ENCODE assay signal across 28 cellular contexts in genomic region chr11:15926071-15926470, GRCh38.
"Had no signal": no experiment of that assay in that cellular context is flagged by ENCODE, and none has a peak within 500 bp of the region (broad histone marks: within the 10 kb centered on the region; RNA-seq: fewer than 3 reads in every experiment).

No MANE protein-coding gene starts in this region.

- H3K36me3 ChIP-seq: brain microvascular endothelial cell, esophagus muscularis mucosa, gastrocnemius medialis, neutrophil, right lobe of liver, stomach, thyroid gland, upper lobe of left lung had no signal

- H3K4me3 Mint-ChIP-seq: activated CD4-positive, alpha-beta memory T cell treated with anti-CD3 and anti-CD28 coated beads for 36 hours; activated CD4-positive, alpha-beta T cell treated with anti-CD3 and anti-CD28 coated beads, Interleukin-2, amount 10 ng/mL, durations not matched to agents 24 days and 14 days; activated T-cell treated with anti-CD3 and anti-CD28 coated beads, Interleukin-2, amount 50 U/mL, for 4 hours; activated T-helper 17 cell treated with anti-CD3 and anti-CD28 coated beads, Interleukin-2, amount 50 U/mL, for 72 hours; endodermal cell; naive B cell; nephron progenitor cell; stimulated activated naive B cell treated with anti-CD40 and anti-IgM and Interleukin-4, amounts not matched to agents 10 μg/mL and 1 μg/mL and 100 μg/mL, for 72 hours; T-helper 17 cell had no signal

- H3K27me3 ChIP-seq: brain microvascular endothelial cell, gastrocnemius medialis, neutrophil, right lobe of liver, stomach, thyroid gland, upper lobe of left lung had no signal

- DNase-seq: activated CD4-positive, alpha-beta memory T cell treated with anti-CD3 and anti-CD28 coated beads for 36 hours; activated CD4-positive, alpha-beta T cell treated with anti-CD3 and anti-CD28 coated beads, Interleukin-2, amount 10 ng/mL, durations not matched to agents 24 days and 14 days; activated CD4-positive, CD25-positive, alpha-beta regulatory T cell treated with anti-CD3 and anti-CD28 coated beads, Interleukin-2, amount 50 U/mL, for 72 hours; activated gamma-delta T cell treated with Interleukin-2 at 50 U/mL for 16 hours; activated naive CD4-positive, alpha-beta T cell treated with anti-CD3 and anti-CD28 coated beads, Interleukin-2, amount 50 U/mL, for 16 hours; activated T-cell treated with anti-CD3 and anti-CD28 coated beads, Interleukin-2, amount 50 U/mL, for 4 hours; amniotic stem cell; brain microvascular endothelial cell; central memory CD4-positive, alpha-beta T cell; endodermal cell; gastrocnemius medialis; glutamatergic neuron; left ventricle myocardium superior; naive B cell; nephron progenitor cell; small intestine; stimulated activated CD4-positive, alpha-beta T cell treated with anti-CD3 and anti-CD28 coated beads, Interleukin-1b, Interleukin-23, amount 100 ng/mL, for 48 hours; stimulated activated CD4-positive, alpha-beta T cell treated with anti-CD3 and anti-CD28 coated beads, Interleukin-4, amount 100 ng/mL, for 4 hours; stimulated activated naive B cell treated with anti-CD40 and anti-IgM and Interleukin-4, amounts not matched to agents 10 μg/mL and 1 μg/mL and 100 μg/mL, for 72 hours; stomach; T-helper 17 cell; T1000; thyroid gland had no signal

- H3K9me3 Mint-ChIP-seq: activated CD4-positive, alpha-beta T cell treated with anti-CD3 and anti-CD28 coated beads, Interleukin-2, amount 10 ng/mL, durations not matched to agents 24 days and 14 days; activated T-helper 17 cell treated with anti-CD3 and anti-CD28 coated beads, Interleukin-2, amount 50 U/mL, for 72 hours; endodermal cell had no signal

- H3K27me3 Mint-ChIP-seq: activated CD4-positive, alpha-beta memory T cell treated with anti-CD3 and anti-CD28 coated beads for 36 hours; activated CD4-positive, alpha-beta T cell treated with anti-CD3 and anti-CD28 coated beads, Interleukin-2, amount 10 ng/mL, durations not matched to agents 24 days and 14 days; naive B cell; stimulated activated naive B cell treated with anti-CD40 and anti-IgM and Interleukin-4, amounts not matched to agents 10 μg/mL and 1 μg/mL and 100 μg/mL, for 72 hours; T-helper 17 cell had no signal

- H3K4me1 ChIP-seq: esophagus muscularis mucosa, gastrocnemius medialis, right lobe of liver, stomach, thyroid gland, upper lobe of left lung had no signal

- H3K4me1 Mint-ChIP-seq: activated CD4-positive, alpha-beta T cell treated with anti-CD3 and anti-CD28 coated beads, Interleukin-2, amount 10 ng/mL, durations not matched to agents 24 days and 14 days; activated T-helper 17 cell treated with anti-CD3 and anti-CD28 coated beads, Interleukin-2, amount 50 U/mL, for 72 hours; naive B cell; T-helper 17 cell had no signal

- ATAC-seq: activated T-cell treated with anti-CD3 and anti-CD28 coated beads, Interleukin-2, amount 50 U/mL, for 4 hours; activated T-helper 17 cell treated with anti-CD3 and anti-CD28 coated beads, Interleukin-2, amount 50 U/mL, for 72 hours; gastrocnemius medialis; left ventricle myocardium superior; right lobe of liver; stimulated activated naive B cell treated with anti-CD40 and anti-IgM and Interleukin-4, amounts not matched to agents 10 μg/mL and 1 μg/mL and 100 μg/mL, for 72 hours; T-helper 17 cell had no signal

- H3K27ac ChIP-seq: brain microvascular endothelial cell, esophagus muscularis mucosa, gastrocnemius medialis, neutrophil, right lobe of liver, stomach, thyroid gland, upper lobe of left lung had no signal

- H3K4me3 ChIP-seq: esophagus muscularis mucosa, gastrocnemius medialis, right lobe of liver, stomach, thyroid gland, upper lobe of left lung had no signal

- H3K36me3 Mint-ChIP-seq: activated CD4-positive, alpha-beta memory T cell treated with anti-CD3 and anti-CD28 coated beads for 36 hours; naive B cell; stimulated activated naive B cell treated with anti-CD40 and anti-IgM and Interleukin-4, amounts not matched to agents 10 μg/mL and 1 μg/mL and 100 μg/mL, for 72 hours had no signal

- H3K9me3 ChIP-seq: esophagus muscularis mucosa, gastrocnemius medialis, neutrophil, right lobe of liver, stomach, thyroid gland, upper lobe of left lung had no signal

- H3K27ac Mint-ChIP-seq: activated CD4-positive, alpha-beta memory T cell treated with anti-CD3 and anti-CD28 coated beads for 36 hours; activated CD4-positive, alpha-beta T cell treated with anti-CD3 and anti-CD28 coated beads, Interleukin-2, amount 10 ng/mL, durations not matched to agents 24 days and 14 days; activated T-helper 17 cell treated with anti-CD3 and anti-CD28 coated beads, Interleukin-2, amount 50 U/mL, for 72 hours; endodermal cell; naive B cell; nephron progenitor cell; stimulated activated naive B cell treated with anti-CD40 and anti-IgM and Interleukin-4, amounts not matched to agents 10 μg/mL and 1 μg/mL and 100 μg/mL, for 72 hours; T-helper 17 cell had no signal
